ENCODE assay signal across 8 cellular contexts in genomic region chr1:25148673-25149300, GRCh38.
DNase-seq lines count a peak whose midpoint lies in the region; ATAC-seq and TF ChIP-seq lines count a peak whose summit lies in the region.

No MANE protein-coding gene starts in this region.

- H3K36me3 ChIP-seq in RWPE2 (ENCODE audit: low read depth) (no peaks in the 10 kb centered on the region), upper lobe of right lung (no peaks in the 10 kb centered on the region)

- DNase-seq in stimulated activated CD4-positive, alpha-beta T cell treated with anti-CD3 and anti-CD28 coated beads, Interleukin-4, amount 100 ng/mL, for 24 hours = peak; percentile 39
- DNase-seq in stimulated activated CD4-positive, alpha-beta T cell treated with anti-CD3 and anti-CD28 coated beads, Interleukin-12 subunit alpha, Interleukin-12 subunit beta, amount 100 ng/mL, for 4 hours = no peak
- DNase-seq in RWPE2 (ENCODE audit: low spot score) (no peak), epithelial cell of esophagus (ENCODE audit: low read depth) (peak; percentile 37), upper lobe of right lung (no peak), NCI-H82 treated with DMSO at 0.1 percent for 48 hours (lab: John Stamatoyannopoulos, UW; ENCODE audit: unreplicated experiment) (no peak)

- peaks cover 3% of the 10 kb centered on the region for H3K9me3 ChIP-seq in RWPE2 (ENCODE audit: severe bottlenecking)
- no peaks in the 10 kb centered on the region for H3K9me3 ChIP-seq in upper lobe of right lung

- intact Hi-C loops in upper lobe of right lung (cut with DNase I) = no loop called here

- peaks cover 34% of the 10 kb centered on the region for H3K27me3 ChIP-seq in RWPE2 (ENCODE audit: insufficient read depth, poor library complexity, severe bottlenecking)
- peaks cover 39% of the 10 kb centered on the region for H3K27me3 ChIP-seq in upper lobe of right lung

- H3K4me1 ChIP-seq in RWPE2 (ENCODE audit: insufficient read depth, poor library complexity, severe bottlenecking) (no peaks in the 10 kb centered on the region), upper lobe of right lung (no peaks in the 10 kb centered on the region)

- TF ChIP-seq CTCF in RWPE2 (IDR thresholded peaks at IDR 0.05; ENCODE audit: poor library complexity, severe bottlenecking) (peak; percentile 14), epithelial cell of esophagus (IDR thresholded peaks at IDR 0.05; ENCODE audit: insufficient read depth, low read depth, low read length, missing control alignments) (peak; percentile 55), upper lobe of right lung (IDR thresholded peaks at IDR 0.05) (peak; percentile 33)

- no peak overlapping the region for H3K4me3 ChIP-seq in RWPE2 (ENCODE audit: severe bottlenecking)
- no peak overlapping the region for H3K4me3 ChIP-seq in epithelial cell of esophagus (ENCODE audit: low read length)
- H3K4me3 ChIP-seq in upper lobe of right lung = no peak overlapping the region

- no peak overlapping the region for H3K27ac ChIP-seq in RWPE2 (ENCODE audit: poor library complexity, severe bottlenecking)
- H3K27ac ChIP-seq in upper lobe of right lung = no peak overlapping the region

- ATAC-seq in RWPE2 (ENCODE audit: low read depth) (no peak), upper lobe of right lung (peak; percentile 59), GM19395 (IDR thresholded peaks at IDR 0.05; ENCODE audit: unreplicated experiment) (no peak), HG02610 (IDR thresholded peaks at IDR 0.05; ENCODE audit: unreplicated experiment) (no peak)

Comparison
In these comparisons a context has a peak if more than half of its experiments do, and no peak if none do; other contexts are left out.
1. DNase-seq: peak in stimulated activated CD4-positive, alpha-beta T cell treated with anti-CD3 and anti-CD28 coated beads, Interleukin-4, amount 100 ng/mL, for 24 hours (single experiment) and epithelial cell of esophagus (single experiment); none in stimulated activated CD4-positive, alpha-beta T cell treated with anti-CD3 and anti-CD28 coated beads, Interleukin-12 subunit alpha, Interleukin-12 subunit beta, amount 100 ng/mL, for 4 hours (single experiment), RWPE2 (single experiment), upper lobe of right lung (single experiment) and NCI-H82 treated with DMSO at 0.1 percent for 48 hours (single experiment).
2. Peak in every context shown above with its lines, with median percentiles within 50 percentile points of each other: CTCF ChIP-seq.